In genomic region chr22:17083255-17083654, GRCh38 we compare ENCODE assay signal across 19 cellular contexts. TPM values are rescaled to one million over a fixed set of nuclear protein-coding genes. Genes with fewer than 3 reads are reported as not detected.
A peak's percentile ranks its signal among the peaks of the same experiment; 100 is the strongest.
DNase-seq lines count a peak whose midpoint lies in the region; ATAC-seq and TF ChIP-seq lines count a peak whose summit lies in the region.
"Had no signal": no experiment of that assay in that cellular context is flagged by ENCODE, and none has a peak within 500 bp of the region (broad histone marks: within the 10 kb centered on the region; RNA-seq: fewer than 3 reads in every experiment).

No MANE protein-coding gene starts in this region.

- no peaks in the 10 kb centered on the region for H3K36me3 ChIP-seq in CD8-positive, alpha-beta memory T cell (ENCODE audit: insufficient read depth, low read length)
- H3K36me3 ChIP-seq in naive thymus-derived CD4-positive, alpha-beta T cell (ENCODE audit: control insufficient read depth in 2 of 3, insufficient read depth in 3 of 3, low read length in 3 of 3) = peaks cover 0 to 8% (median 0%) of the 10 kb centered on the region in 3 experiments
- H3K36me3 ChIP-seq: adrenal gland, transverse colon had no signal

- no peaks in the 10 kb centered on the region for H3K27me3 Mint-ChIP-seq in CD4-positive, alpha-beta T cell
- H3K27me3 Mint-ChIP-seq in CD8-positive, alpha-beta memory T cell = no peaks in the 10 kb centered on the region
- no peaks in the 10 kb centered on the region for H3K27me3 Mint-ChIP-seq in activated naive CD8-positive, alpha-beta T cell treated with anti-CD3 and anti-CD28 coated beads for 36 hours
- peaks cover 0 to 11% (median 0%) of the 10 kb centered on the region in 5 donors for H3K27me3 Mint-ChIP-seq in naive thymus-derived CD4-positive, alpha-beta T cell

- peak overlapping the region; percentile 87 for H3K27ac Mint-ChIP-seq in CD4-positive, alpha-beta T cell
- peak overlapping the region in 4 of 8 donors; percentile 72 to 85 (median 80) for H3K27ac Mint-ChIP-seq in CD8-positive, alpha-beta memory T cell
- no peak overlapping the region for H3K27ac Mint-ChIP-seq in activated naive CD8-positive, alpha-beta T cell treated with anti-CD3 and anti-CD28 coated beads for 36 hours
- H3K27ac Mint-ChIP-seq in naive thymus-derived CD4-positive, alpha-beta T cell = peak overlapping the region; percentile 54 to 95 (median 85)

- peak overlapping the region; percentile 97 for H3K4me3 Mint-ChIP-seq in CD4-positive, alpha-beta T cell
- peak overlapping the region; percentile 54 to 97 (median 73) for H3K4me3 Mint-ChIP-seq in CD8-positive, alpha-beta memory T cell
- peak overlapping the region; percentile 52 for H3K4me3 Mint-ChIP-seq in activated naive CD8-positive, alpha-beta T cell treated with anti-CD3 and anti-CD28 coated beads for 36 hours
- peak overlapping the region in 9 of 10 donors; percentile 63 to 99 (median 92) for H3K4me3 Mint-ChIP-seq in naive thymus-derived CD4-positive, alpha-beta T cell

- POLR2A ChIA-PET in CD4-positive, alpha-beta T cell (lab: Charles Lee) = no interaction called here
- POLR2A ChIA-PET in CD8-positive, alpha-beta memory T cell (lab: Charles Lee) = no interaction called here
- POLR2A ChIA-PET in naive thymus-derived CD4-positive, alpha-beta T cell (lab: Charles Lee) = interaction anchor here (0.6 to 1.0 kb wide), 2 partner anchors 67 to 92 kb away, joined by 3 read pairs; no protein-coding TSS in a partner anchor

- peaks cover 19% of the 10 kb centered on the region for H3K4me1 ChIP-seq in CD8-positive, alpha-beta memory T cell (ENCODE audit: insufficient read depth, low read length)
- H3K4me1 ChIP-seq in naive thymus-derived CD4-positive, alpha-beta T cell (ENCODE audit: control insufficient read depth in 2 of 2, insufficient read depth in 2 of 2, low read length in 2 of 2) = peaks cover 14 to 30% of the 10 kb centered on the region in 2 donors

- H3K36me3 Mint-ChIP-seq in CD4-positive, alpha-beta T cell (ENCODE audit: low read depth) = peaks cover 20% of the 10 kb centered on the region
- peaks cover 0 to 11% (median 0%) of the 10 kb centered on the region in 3 donors for H3K36me3 Mint-ChIP-seq in CD8-positive, alpha-beta memory T cell
- peaks cover 8% of the 10 kb centered on the region for H3K36me3 Mint-ChIP-seq in activated naive CD8-positive, alpha-beta T cell treated with anti-CD3 and anti-CD28 coated beads for 36 hours
- H3K36me3 Mint-ChIP-seq in naive thymus-derived CD4-positive, alpha-beta T cell = peaks cover 0 to 13% (median 0%) of the 10 kb centered on the region in 5 donors

- CTCF ChIA-PET in CD4-positive, alpha-beta T cell (lab: Charles Lee) = interaction anchor here (1.2 to 1.9 kb wide), 2 partner anchors 41 to 88 kb away, joined by 3 to 7 read pairs; no protein-coding TSS in a partner anchor
- CTCF ChIA-PET in CD8-positive, alpha-beta memory T cell (lab: Charles Lee) = interaction anchor here (0.8 to 5.2 kb wide), 2 partner anchors 9 to 89 kb away, joined by 3 to 26 read pairs; no protein-coding TSS in a partner anchor
- CTCF ChIA-PET in naive thymus-derived CD4-positive, alpha-beta T cell (lab: Charles Lee) = interaction anchor here (0.6 to 1.8 kb wide), 2 partner anchors 89 to 528 kb away, joined by 3 to 5 read pairs; no protein-coding TSS in a partner anchor

- H3K27ac ChIP-seq in CD4-positive, alpha-beta T cell (ENCODE audit: low read depth, low read length) = no peak overlapping the region
- no peak overlapping the region for H3K27ac ChIP-seq in CD8-positive, alpha-beta memory T cell (ENCODE audit: low read depth, low read length)
- H3K27ac ChIP-seq in naive thymus-derived CD4-positive, alpha-beta T cell (ENCODE audit: low read depth, low read length) = no peak overlapping the region
- H3K27ac ChIP-seq: adrenal gland had no signal

- no peak overlapping the region for H3K4me3 ChIP-seq in CD8-positive, alpha-beta memory T cell (ENCODE audit: low read length)
- H3K4me3 ChIP-seq in naive thymus-derived CD4-positive, alpha-beta T cell (ENCODE audit: low read length) = no peak overlapping the region
- H3K4me3 ChIP-seq: adrenal gland, lung, transverse colon had no signal

- no peak for TF ChIP-seq CTCF in CD4-positive, alpha-beta T cell (IDR thresholded peaks at IDR 0.05)

- peaks cover 37% of the 10 kb centered on the region for H3K4me1 Mint-ChIP-seq in CD4-positive, alpha-beta T cell (ENCODE audit: low read depth)
- H3K4me1 Mint-ChIP-seq in CD8-positive, alpha-beta memory T cell = peaks cover 36 to 39% (median 37%) of the 10 kb centered on the region in 3 donors
- H3K4me1 Mint-ChIP-seq in activated naive CD8-positive, alpha-beta T cell treated with anti-CD3 and anti-CD28 coated beads for 36 hours = peaks cover 35% of the 10 kb centered on the region
- H3K4me1 Mint-ChIP-seq in naive thymus-derived CD4-positive, alpha-beta T cell = peaks cover 22 to 38% (median 24%) of the 10 kb centered on the region in 7 donors

- intact Hi-C loops in CD4-positive, alpha-beta T cell (cut with DNase I, micrococcal nuclease) = loop anchor here (5.0 to 10.0 kb wide), 2 partner anchors 552 to 994 kb away; partner anchors contain the start of genes BCL2L13 (in 1 of the 2) and PEX26 (in 1 of the 2)
- intact Hi-C loops in naive thymus-derived CD4-positive, alpha-beta T cell (cut with micrococcal nuclease) = loop anchor here in 1 of 2 donors (10.0 kb wide), 1 partner anchor 282 kb away; the partner anchor contains the start of gene CECR2

- no peak for DNase-seq in CD4-positive, alpha-beta T cell
- no peak for DNase-seq in CD8-positive, alpha-beta memory T cell
- DNase-seq in activated naive CD8-positive, alpha-beta T cell treated with anti-CD3 and anti-CD28 coated beads for 36 hours = no peak
- no peak for DNase-seq in naive thymus-derived CD4-positive, alpha-beta T cell
- no peak for DNase-seq in GM19238 (ENCODE audit: insufficient read length, low spot score)
- DNase-seq: activated CD4-positive, alpha-beta T cell treated with anti-CD3 and anti-CD28 coated beads, Interleukin-2, amount 50 U/mL, for 48 hours; NCI-H1436; SHP77; stimulated activated CD4-positive, alpha-beta T cell treated with anti-CD3 and anti-CD28 coated beads, Interleukin-2, amount 100 ng/mL, for 48 hours; stimulated activated CD8-positive, alpha-beta memory T cell treated with anti-CD3 and anti-CD28 coated beads, Interleukin-4, amount 100 ng/mL, for 48 hours; T-helper 9 cell; transverse colon had no signal

- no peaks in the 10 kb centered on the region for H3K9me3 Mint-ChIP-seq in CD4-positive, alpha-beta T cell
- no peaks in the 10 kb centered on the region for H3K9me3 Mint-ChIP-seq in CD8-positive, alpha-beta memory T cell
- no peaks in the 10 kb centered on the region for H3K9me3 Mint-ChIP-seq in activated naive CD8-positive, alpha-beta T cell treated with anti-CD3 and anti-CD28 coated beads for 36 hours
- no peaks in the 10 kb centered on the region for H3K9me3 Mint-ChIP-seq in naive thymus-derived CD4-positive, alpha-beta T cell

- no peaks in the 10 kb centered on the region for H3K9me3 ChIP-seq in CD4-positive, alpha-beta T cell (ENCODE audit: control insufficient read depth, low read length)
- H3K9me3 ChIP-seq in CD8-positive, alpha-beta memory T cell (ENCODE audit: low read length) = no peaks in the 10 kb centered on the region
- no peaks in the 10 kb centered on the region for H3K9me3 ChIP-seq in naive thymus-derived CD4-positive, alpha-beta T cell (ENCODE audit: control insufficient read depth in 2 of 3, low read length in 3 of 3)
- H3K9me3 ChIP-seq: adrenal gland; BLaER1 treated with 17β-estradiol and CSF1 and Interleukin-3, amounts not matched to agents 10 nM and 100 nM; neutrophil; transverse colon had no signal

- H3K27me3 ChIP-seq in CD4-positive, alpha-beta T cell (ENCODE audit: control insufficient read depth, insufficient read depth, low read length) = no peaks in the 10 kb centered on the region
- H3K27me3 ChIP-seq in CD8-positive, alpha-beta memory T cell (ENCODE audit: insufficient read depth, low read length, poor library complexity, severe bottlenecking) = no peaks in the 10 kb centered on the region
- no peaks in the 10 kb centered on the region for H3K27me3 ChIP-seq in naive thymus-derived CD4-positive, alpha-beta T cell (ENCODE audit: control insufficient read depth in 2 of 2, insufficient read depth in 2 of 2, low read length in 2 of 2)
- H3K27me3 ChIP-seq: adrenal gland; BLaER1 treated with 17β-estradiol and CSF1 and Interleukin-3, amounts not matched to agents 10 nM and 100 nM; neutrophil; transverse colon had no signal

- ATAC-seq in CD4-positive, alpha-beta T cell (ENCODE audit: poor library complexity) = no peak
- ATAC-seq in naive thymus-derived CD4-positive, alpha-beta T cell = no peak
- ATAC-seq in HG03045 (IDR thresholded peaks at IDR 0.05; ENCODE audit: unreplicated experiment) = no peak
- ATAC-seq in HG03139 (IDR thresholded peaks at IDR 0.05; ENCODE audit: unreplicated experiment) = no peak
- no peak for ATAC-seq in HG02571 (IDR thresholded peaks at IDR 0.05; ENCODE audit: unreplicated experiment)

RNA-seq across cellular contexts. Expression of gene IL17RA, which starts 1.5 kb away (rescaled TPM):
- 10 to 100 TPM; 23.2 to 24.3 TPM for total RNA-seq in CD4-positive, alpha-beta T cell
- 10 to 100 TPM; 21.7 to 22.0 TPM for total RNA-seq in CD8-positive, alpha-beta memory T cell
- 30.2 TPM for polyA plus RNA-seq in CD8-positive, alpha-beta memory T cell
- 10 to 100 TPM; 13.3 to 16.6 TPM for total RNA-seq in activated naive CD8-positive, alpha-beta T cell treated with anti-CD3 and anti-CD28 coated beads for 36 hours
- total RNA-seq in naive thymus-derived CD4-positive, alpha-beta T cell = 10 to 100 TPM; 51.9 to 91.8 (median 76.5) TPM
- polyA plus RNA-seq in naive thymus-derived CD4-positive, alpha-beta T cell = 10 to 100 TPM; 45.8 to 69.8 TPM

RNA-seq across cellular contexts. Expression of gene TMEM121B, which starts 37.9 kb away (rescaled TPM):
- total RNA-seq in CD4-positive, alpha-beta T cell = under 1 TPM; 0.05 to 0.08 TPM
- under 1 TPM; 0.11 to 0.15 TPM for total RNA-seq in CD8-positive, alpha-beta memory T cell
- not detected for polyA plus RNA-seq in CD8-positive, alpha-beta memory T cell
- total RNA-seq in activated naive CD8-positive, alpha-beta T cell treated with anti-CD3 and anti-CD28 coated beads for 36 hours = under 1 TPM; 0.27 to 0.36 TPM
- total RNA-seq in naive thymus-derived CD4-positive, alpha-beta T cell = 1 to 10 TPM in 1 of 5 experiments, under 1 TPM in 4; 0.13 to 2.6 (median 0.24) TPM
- not detected for polyA plus RNA-seq in naive thymus-derived CD4-positive, alpha-beta T cell
